Comparison of ENCODE assay signal across 9 cellular contexts in genomic region chr4:978957-979701, GRCh38. TPM values are rescaled to one million over a fixed set of nuclear protein-coding genes. Genes with fewer than 3 reads are reported as not detected.
DNase-seq lines count a peak whose midpoint lies in the region; ATAC-seq, FAIRE-seq and TF ChIP-seq lines count a peak whose summit lies in the region.
"Had no signal": no experiment of that assay in that cellular context is flagged by ENCODE, and none has a peak within 500 bp of the region (broad histone marks: within the 10 kb centered on the region; RNA-seq: fewer than 3 reads in every experiment).

No MANE protein-coding gene starts in this region.

- no peak overlapping the region for H3K23ac ChIP-seq in H1 (ENCODE audit: insufficient read length)

- CTCF ChIA-PET in H1 (lab: Charles Lee; ENCODE audit: partially characterized antibody), result interaction anchor here (0.8 to 2.0 kb wide), 6 partner anchors 8 to 295 kb away, joined by 3 to 5 read pairs (median 3); partner anchors contain the start of gene IDUA

- H2BK5ac ChIP-seq in H1 (ENCODE audit: low read depth, low read length), result no peak overlapping the region

- no peak overlapping the region for H4K5ac ChIP-seq in H1 (ENCODE audit: insufficient read length, low read depth, low read length)

- peak overlapping the region; percentile 46; the same call in 1 of the 2 replicates for H2BK15ac ChIP-seq in H1 (ENCODE audit: low read length)

- H2BK20ac ChIP-seq in H1 (ENCODE audit: low read length), result no peak overlapping the region

- H3K9ac ChIP-seq in H1 (replicated peaks in 1 of 4; ENCODE audit: extremely low read depth in 1 of 4, low read depth in 3 of 4, low read length in 3 of 4), result no peak overlapping the region; a peak in 1 of 7 replicates

- peak overlapping the region; percentile 29; the same call in 1 of the 2 replicates for H4K8ac ChIP-seq in H1 (ENCODE audit: extremely low read depth, insufficient read depth, low read length)

- POLR2A ChIA-PET in H1 (lab: Charles Lee; ENCODE audit: partially characterized antibody), result no interaction called here

- H4K20me1 ChIP-seq in H1 (replicated peaks in 1 of 2; ENCODE audit: control insufficient read depth in 1 of 2, insufficient read depth in 2 of 2, low read length in 2 of 2), result no peaks in the 10 kb centered on the region

- H3K36me3 ChIP-seq in H1 (ENCODE audit: control insufficient read depth in 2 of 4, insufficient read depth in 4 of 4, low read length in 3 of 4), result no peaks in the 10 kb centered on the region
- no peaks in the 10 kb centered on the region for H3K36me3 ChIP-seq in upper lobe of right lung

- H2BK12ac ChIP-seq in H1 (ENCODE audit: low read depth, low read length), result peak overlapping the region; percentile 75; the same call in 1 of the 2 replicates

- no peak overlapping the region for H2BK120ac ChIP-seq in H1 (replicated peaks; ENCODE audit: low read depth, low read length)

- H3K27me3 ChIP-seq in H1 (replicated peaks in 1 of 4; ENCODE audit: control insufficient read depth in 3 of 4, extremely low read depth in 1 of 4, insufficient read depth in 3 of 4, low read length in 3 of 4) (peaks cover 0 to 6% (median 2%) of the 10 kb centered on the region in 4 experiments; a peak in 2 of 7 replicates), upper lobe of right lung (no peaks in the 10 kb centered on the region)

- H3K23me2 ChIP-seq in H1 (ENCODE audit: low read depth, low read length), result no peaks in the 10 kb centered on the region

- H3K4me2 ChIP-seq in H1 (ENCODE audit: insufficient read depth in 1 of 2, low read depth in 2 of 2, low read length in 2 of 2), result no peak overlapping the region

- TF ChIP-seq RAD21 in H1 (IDR thresholded peaks at IDR 0.05 in 1 of 2, conservative IDR thresholded peaks at IDR 0.05 in 1 of 2; ENCODE audit: low read depth in 2 of 2, low read length in 2 of 2), result no peak

- TF ChIP-seq EP300 in H1 (IDR thresholded peaks at IDR 0.05; ENCODE audit: borderline replicate concordance in 1 of 2, low read depth in 2 of 2, low read length in 2 of 2), result no peak

- DNase-seq in Right ventricle myocardium inferior (ENCODE audit: missing footprints), result peak; percentile 65
- no peak for DNase-seq in Right ventricle myocardium superior
- no peak for DNase-seq in H1 (ENCODE audit: low read depth in 1 of 2, low spot score in 2 of 2)
- no peak for DNase-seq in upper lobe of right lung
- no peak for DNase-seq in SHP77 treated with DMSO at 0.1 percent for 48 hours (lab: John Stamatoyannopoulos, UW)
- DNase-seq: activated T-cell treated with anti-CD3 and anti-CD28 coated beads, Interleukin-2, amount 50 U/mL, for 48 hours; NCI-H510A treated with DMSO at 0.1 percent for 48 hours had no signal

- H3K79me2 ChIP-seq in H1 (ENCODE audit: control insufficient read depth in 1 of 2, insufficient read depth in 2 of 2, low read length in 2 of 2), result no peaks in the 10 kb centered on the region

- no peak for FAIRE-seq in H1 (lab: Jason Lieb, UNC)
- FAIRE-seq: A204.1 had no signal

- no peak overlapping the region for H2AFZ ChIP-seq in H1 (ENCODE audit: low read length)

- H3K4me1 ChIP-seq in H1 (replicated peaks in 1 of 4; ENCODE audit: control insufficient read depth in 3 of 4, insufficient read depth in 4 of 4, low read length in 3 of 4), result peaks cover 0 to 6% (median 0%) of the 10 kb centered on the region in 4 experiments; a peak in 1 of 7 replicates
- H3K4me1 ChIP-seq in upper lobe of right lung, result no peaks in the 10 kb centered on the region

- TF ChIP-seq CTCF in H1 (IDR thresholded peaks at IDR 0.05; ENCODE audit: control extremely low read depth in 1 of 3, insufficient read depth in 1 of 3, low read depth in 1 of 3, low read length in 3 of 3) (no peak), upper lobe of right lung (IDR thresholded peaks at IDR 0.05) (no peak)

- ATAC-seq in Right ventricle myocardium inferior, result no peak
- no peak for ATAC-seq in Right ventricle myocardium superior (ENCODE audit: poor library complexity)
- ATAC-seq in upper lobe of right lung, result peak; percentile 77
- ATAC-seq in GM21381 (IDR thresholded peaks at IDR 0.05; ENCODE audit: unreplicated experiment), result no peak

- no peak overlapping the region for H3K14ac ChIP-seq in H1 (ENCODE audit: insufficient read length)

- H3K9me3 ChIP-seq in H1 (ENCODE audit: insufficient read depth in 2 of 2, low read depth in 1 of 2, low read length in 1 of 2) (peaks cover 5 to 11% of the 10 kb centered on the region in 2 experiments; a peak in 1 of 4 replicates), upper lobe of right lung (no peaks in the 10 kb centered on the region)

- H3K4ac ChIP-seq in H1 (replicated peaks; ENCODE audit: insufficient read length, low read depth, low read length), result no peak overlapping the region

- H3K4me3 ChIP-seq in H1 (ENCODE audit: extremely low read depth in 1 of 4, insufficient read depth in 2 of 4, low read depth in 3 of 4, low read length in 4 of 4), result no peak overlapping the region
- no peak overlapping the region for H3K4me3 ChIP-seq in upper lobe of right lung

- WGBS in H1 (ENCODE audit: extremely low coverage in 1 of 2, insufficient coverage in 1 of 2, insufficient read length in 1 of 2, insufficient replicate concordance in 2 of 2, low coverage in 1 of 2, low lambda C conversion rate in 2 of 2, missing lambda C conversion rate in 1 of 2), 2 experiments, result 75% methylated on average over 20 of the region's 20 CpGs; no CpG with 5 or more reads in 1 of the 2 experiments

- no peak overlapping the region for H3K56ac ChIP-seq in H1 (replicated peaks; ENCODE audit: insufficient read length, low read depth, low read length)

- H3K27ac ChIP-seq in H1 (ENCODE audit: low read depth, low read length), result no peak overlapping the region
- H3K27ac ChIP-seq in upper lobe of right lung, result peak overlapping the region; percentile 27

- no peaks in the 10 kb centered on the region for H3K79me1 ChIP-seq in H1 (ENCODE audit: low read depth, low read length)

- no peak overlapping the region for H3K18ac ChIP-seq in H1 (ENCODE audit: extremely low read depth, low read length)

- peak overlapping the region; percentile 42 for H4K91ac ChIP-seq in H1 (replicated peaks; ENCODE audit: insufficient read length, low read length)

- TF ChIP-seq POLR2A in H1 (IDR thresholded peaks at IDR 0.05; ENCODE audit: control extremely low read depth in 1 of 2, low read depth in 2 of 2, low read length in 2 of 2), result no peak

- no peak overlapping the region for H2AK5ac ChIP-seq in H1 (ENCODE audit: low read depth, low read length)

- intact Hi-C loops in Right ventricle myocardium inferior (cut with DNase I), result no loop called here
- intact Hi-C loops in Right ventricle myocardium superior (cut with DNase I), result no loop called here
- intact Hi-C loops in upper lobe of right lung (cut with DNase I), result no loop called here

RNA-seq across cellular contexts. Expression of gene DGKQ, which starts 5.8 kb away (rescaled TPM):
- total RNA-seq in Right ventricle myocardium inferior (3.8 TPM), Right ventricle myocardium superior (3.3 TPM), upper lobe of right lung (19.1 TPM)
- total RNA-seq in H1 (2021; fragmentation: NEBNext Ultra II Directional; extraction: Animal tissue kit (Norgen Biotek cat#: 25700)), result 9.3 and 9.7 TPM in 2 replicates
- 7.3 and 14.5 TPM in 2 replicates for polyA plus RNA-seq in H1 (2011; rRNA removed)
- 11.1 TPM for polyA plus RNA-seq in H1 (2011; cell fraction: cytosol; rRNA removed)
- polyA plus RNA-seq in H1 (2011; cell fraction: nucleus; rRNA removed), result 97.1 TPM
- polyA plus RNA-seq in H1 (2012, experiment 1 of 2), result 6.3 to 10.5 TPM (median 9.8 TPM) in 4 replicates
- 5.8 TPM for polyA plus RNA-seq in H1 (2012, experiment 2 of 2)
- 5.9 TPM for polyA plus RNA-seq in H1 (2013, experiment 1 of 2)
- polyA plus RNA-seq in H1 (2013, experiment 2 of 2), result 5.2 TPM
- polyA minus RNA-seq in H1 (2011; rRNA and poly(A)+ RNA removed), result 3.4 and 6.0 TPM in 2 replicates
- 10.1 TPM for polyA minus RNA-seq in H1 (2011; cell fraction: cytosol; rRNA and poly(A)+ RNA removed)
- 13.6 TPM for polyA minus RNA-seq in H1 (2011; cell fraction: nucleus; rRNA and poly(A)+ RNA removed)

RNA-seq across cellular contexts. Expression of gene IDUA, which starts 7.7 kb away (rescaled TPM):
- total RNA-seq in Right ventricle myocardium inferior, result 8.6 TPM
- total RNA-seq in Right ventricle myocardium superior, result 8.4 TPM
- total RNA-seq in H1 (2021; fragmentation: NEBNext Ultra II Directional; extraction: Animal tissue kit (Norgen Biotek cat#: 25700)), result 4.8 and 6.5 TPM in 2 replicates
- 2.8 and 5.8 TPM in 2 replicates for polyA plus RNA-seq in H1 (2011; rRNA removed)
- polyA plus RNA-seq in H1 (2011; cell fraction: cytosol; rRNA removed), result 3.5 TPM
- polyA plus RNA-seq in H1 (2011; cell fraction: nucleus; rRNA removed), result 30.1 TPM
- 1.3 to 4.4 TPM (median 2.7 TPM) in 4 replicates for polyA plus RNA-seq in H1 (2012, experiment 1 of 2)
- polyA plus RNA-seq in H1 (2012, experiment 2 of 2), result 1.2 TPM
- 2.0 TPM for polyA plus RNA-seq in H1 (2013, experiment 1 of 2)
- polyA plus RNA-seq in H1 (2013, experiment 2 of 2), result 2.1 TPM
- 0.93 and 1.1 TPM in 2 replicates for polyA minus RNA-seq in H1 (2011; rRNA and poly(A)+ RNA removed)
- 2.7 TPM for polyA minus RNA-seq in H1 (2011; cell fraction: cytosol; rRNA and poly(A)+ RNA removed)
- polyA minus RNA-seq in H1 (2011; cell fraction: nucleus; rRNA and poly(A)+ RNA removed), result 8.1 TPM
- 49.2 TPM for total RNA-seq in upper lobe of right lung

RNA-seq across cellular contexts. Expression of gene SLC26A1, which starts 14.1 kb away (rescaled TPM):
- total RNA-seq in Right ventricle myocardium inferior, result not detected
- 0.19 TPM for total RNA-seq in Right ventricle myocardium superior
- total RNA-seq in H1 (2021; fragmentation: NEBNext Ultra II Directional; extraction: Animal tissue kit (Norgen Biotek cat#: 25700)), result not detected in 2 replicates
- polyA plus RNA-seq in H1 (2011; rRNA removed), result 0.11 and 0.14 TPM in 2 replicates
- polyA plus RNA-seq in H1 (2011; cell fraction: cytosol; rRNA removed), result 0.10 TPM
- 0.57 TPM for polyA plus RNA-seq in H1 (2011; cell fraction: nucleus; rRNA removed)
- 0.20 to 0.67 TPM (median 0.33 TPM) in 4 replicates for polyA plus RNA-seq in H1 (2012, experiment 1 of 2)
- polyA plus RNA-seq in H1 (2012, experiment 2 of 2), result 0.08 TPM
- 0.14 TPM for polyA plus RNA-seq in H1 (2013, experiment 1 of 2)
- polyA plus RNA-seq in H1 (2013, experiment 2 of 2), result 0.06 TPM
- 0.07 and 0.09 TPM in 2 replicates for polyA minus RNA-seq in H1 (2011; rRNA and poly(A)+ RNA removed)
- not detected for polyA minus RNA-seq in H1 (2011; cell fraction: cytosol; rRNA and poly(A)+ RNA removed)
- 0.20 TPM for polyA minus RNA-seq in H1 (2011; cell fraction: nucleus; rRNA and poly(A)+ RNA removed)
- 0.20 TPM for total RNA-seq in upper lobe of right lung

RNA-seq across cellular contexts. Expression of gene FGFRL1, which starts 32.3 kb away (rescaled TPM):
- total RNA-seq in Right ventricle myocardium inferior, result 21.0 TPM
- 22.2 TPM for total RNA-seq in Right ventricle myocardium superior
- total RNA-seq in H1 (2021; fragmentation: NEBNext Ultra II Directional; extraction: Animal tissue kit (Norgen Biotek cat#: 25700)), result 18.8 and 18.9 TPM in 2 replicates
- 34.6 and 38.9 TPM in 2 replicates for polyA plus RNA-seq in H1 (2011; rRNA removed)
- polyA plus RNA-seq in H1 (2011; cell fraction: cytosol; rRNA removed), result 27.7 TPM
- polyA plus RNA-seq in H1 (2011; cell fraction: nucleus; rRNA removed), result 30.1 TPM
- 12.6 to 21.8 TPM (median 19.7 TPM) in 4 replicates for polyA plus RNA-seq in H1 (2012, experiment 1 of 2)
- 15.6 TPM for polyA plus RNA-seq in H1 (2012, experiment 2 of 2)
- polyA plus RNA-seq in H1 (2013, experiment 1 of 2), result 21.1 TPM
- polyA plus RNA-seq in H1 (2013, experiment 2 of 2), result 22.9 TPM
- 72.8 and 101 TPM in 2 replicates for polyA minus RNA-seq in H1 (2011; rRNA and poly(A)+ RNA removed)
- polyA minus RNA-seq in H1 (2011; cell fraction: cytosol; rRNA and poly(A)+ RNA removed), result 20.7 TPM
- 22.0 TPM for polyA minus RNA-seq in H1 (2011; cell fraction: nucleus; rRNA and poly(A)+ RNA removed)
- total RNA-seq in upper lobe of right lung, result 25.2 TPM

RNA-seq across cellular contexts. Expression of gene TMEM175, which starts 46.9 kb away (rescaled TPM):
- total RNA-seq in Right ventricle myocardium inferior (17.4 TPM), Right ventricle myocardium superior (14.9 TPM), upper lobe of right lung (42.4 TPM)
- total RNA-seq in H1 (2021; fragmentation: NEBNext Ultra II Directional; extraction: Animal tissue kit (Norgen Biotek cat#: 25700)), result 3.0 and 4.9 TPM in 2 replicates
- polyA plus RNA-seq in H1 (2011; rRNA removed), result 20.7 and 32.8 TPM in 2 replicates
- polyA plus RNA-seq in H1 (2011; cell fraction: cytosol; rRNA removed), result 11.2 TPM
- polyA plus RNA-seq in H1 (2011; cell fraction: nucleus; rRNA removed), result 61.6 TPM
- 8.2 to 12.3 TPM (median 8.4 TPM) in 4 replicates for polyA plus RNA-seq in H1 (2012, experiment 1 of 2)
- polyA plus RNA-seq in H1 (2012, experiment 2 of 2), result 7.1 TPM
- polyA plus RNA-seq in H1 (2013, experiment 1 of 2), result 9.2 TPM
- polyA plus RNA-seq in H1 (2013, experiment 2 of 2), result 5.8 TPM
- polyA minus RNA-seq in H1 (2011; rRNA and poly(A)+ RNA removed), result 6.3 and 7.5 TPM in 2 replicates
- polyA minus RNA-seq in H1 (2011; cell fraction: cytosol; rRNA and poly(A)+ RNA removed), result 2.9 TPM
- 7.2 TPM for polyA minus RNA-seq in H1 (2011; cell fraction: nucleus; rRNA and poly(A)+ RNA removed)
